ENCODE assay signal across 8 cellular contexts in genomic region chr20:25852968-25853717, GRCh38.
DNase-seq lines count a peak whose midpoint lies in the region; ATAC-seq, FAIRE-seq and TF ChIP-seq lines count a peak whose summit lies in the region.
"Not testable (repeated sequence)": the region's sequence is repeated elsewhere in the genome, so short reads cannot be mapped to it uniquely, and the experiment has no call there.

No MANE protein-coding gene starts in this region.

- not testable (repeated sequence) for H3K36me3 Mint-ChIP-seq in T-cell

- not testable (repeated sequence) for H3K4ac ChIP-seq in mesenchymal stem cell (ENCODE audit: low read depth in 1 of 2, low read length in 2 of 2)

- not testable (repeated sequence) for DNase-seq in A549 (ENCODE audit: low read depth in 1 of 2, low spot score in 1 of 2); T-cell; fibroblast of mammary gland (ENCODE audit: low read depth); mesenchymal stem cell
- DNase-seq in HS-27A (ENCODE audit: low read depth) (peak; percentile 4), ascending aorta (ENCODE audit: low spot score in 2 of 2) (peak; percentile 5 to 59)

- not testable (repeated sequence) for ATAC-seq in A549
- peak; percentile 29 for ATAC-seq in GM18907 (IDR thresholded peaks at IDR 0.05; ENCODE audit: unreplicated experiment)
- peak; percentile 14 to 38 (median 18) for ATAC-seq in T-cell (replicated peaks in 1 of 4)

- not testable (repeated sequence) for H3K23ac ChIP-seq in mesenchymal stem cell (ENCODE audit: low read length in 2 of 2)

- H3K27me3 Mint-ChIP-seq in T-cell: peaks cover 38 to 45% of the 10 kb centered on the region in 2 donors

- not testable (repeated sequence) for H3K18ac ChIP-seq in mesenchymal stem cell (ENCODE audit: low read depth in 1 of 2, low read length in 2 of 2)

- H3K27me3 ChIP-seq in ascending aorta; skeletal muscle tissue (ENCODE audit: control insufficient read depth in 3 of 3, insufficient read depth in 3 of 3, low read length in 3 of 3): not testable (repeated sequence)
- peaks cover 0 to 16% of the 10 kb centered on the region in 2 experiments for H3K27me3 ChIP-seq in mesenchymal stem cell (ENCODE audit: control insufficient read depth in 1 of 2, insufficient read depth in 1 of 2, low read length in 2 of 2)

- 71% methylated on average over 31 of the region's 31 CpGs for WGBS in A549 (ENCODE audit: missing lambda C conversion rate)
- WGBS in mesenchymal stem cell: 79% methylated on average over 24 of the region's 31 CpGs

- H3K4me3 Mint-ChIP-seq in T-cell: peak overlapping the region; percentile 77 to 88 (median 84)

- not testable (repeated sequence) for H3K4me1 ChIP-seq in A549; ascending aorta; mesenchymal stem cell (ENCODE audit: control insufficient read depth, insufficient read depth, low read depth, low read length)
- peaks cover 3 to 25% (median 9%) of the 10 kb centered on the region in 3 donors for H3K4me1 ChIP-seq in skeletal muscle tissue (ENCODE audit: control insufficient read depth in 3 of 3, insufficient read depth in 3 of 3, low read length in 3 of 3)

- H3K27ac ChIP-seq in A549: peak overlapping the region; percentile 70 to 91
- peak overlapping the region; percentile 73 for H3K27ac ChIP-seq in ascending aorta
- H3K27ac ChIP-seq in mesenchymal stem cell (ENCODE audit: low read length, poor library complexity, severe bottlenecking): not testable (repeated sequence)
- H3K27ac ChIP-seq in skeletal muscle tissue (ENCODE audit: low read depth, low read length): peak overlapping the region; percentile 64

- not testable (repeated sequence) for H4K91ac ChIP-seq in mesenchymal stem cell (ENCODE audit: low read length)

- CTCF ChIA-PET in A549 (lab: Yijun Ruan, JAX); T-cell (lab: Charles Lee): not testable (repeated sequence)

- H3K4me1 Mint-ChIP-seq in T-cell: peaks cover 13 to 24% (median 23%) of the 10 kb centered on the region in 3 donors

- not testable (repeated sequence) for TF ChIP-seq RAD21 in A549 (conservative IDR thresholded peaks at IDR 0.05 in 1 of 2, IDR thresholded peaks at IDR 0.05 in 1 of 2)

- peaks cover 36% of the 10 kb centered on the region for H3K9me3 ChIP-seq in A549
- H3K9me3 ChIP-seq in ascending aorta; mesenchymal stem cell (ENCODE audit: control insufficient read depth, low read length); skeletal muscle tissue (ENCODE audit: control insufficient read depth in 3 of 3, low read length in 3 of 3): not testable (repeated sequence)

- not testable (repeated sequence) for TF ChIP-seq EP300 in A549 (IDR thresholded peaks at IDR 0.05)

- TF ChIP-seq POLR2A in A549 (IDR thresholded peaks at IDR 0.05; ENCODE audit: low read length): not testable (repeated sequence)

- peak overlapping the region in 1 of 2 donors; percentile 15 for H3K27ac Mint-ChIP-seq in T-cell

- not testable (repeated sequence) for H2AK5ac ChIP-seq in mesenchymal stem cell (ENCODE audit: low read length, severe bottlenecking)

- H3K9me3 Mint-ChIP-seq in T-cell: not testable (repeated sequence)

- intact Hi-C loops in ascending aorta (cut with DNase I): not testable (repeated sequence)

- H2BK120ac ChIP-seq in mesenchymal stem cell (ENCODE audit: low read depth, low read length): not testable (repeated sequence)

- H3K4me3 ChIP-seq in A549 (peak overlapping the region; percentile 48), ascending aorta (peak overlapping the region; percentile 69 to 76), fibroblast of mammary gland (ENCODE audit: control insufficient read depth, low read depth, low read length) (peak overlapping the region; percentile 59), mesenchymal stem cell (ENCODE audit: insufficient read depth in 1 of 2, low read depth in 1 of 2, low read length in 2 of 2) (peak overlapping the region in 1 of 2 experiments; percentile 76), skeletal muscle tissue (ENCODE audit: low read length in 3 of 3) (peak overlapping the region; percentile 79 to 88 (median 86))

- not testable (repeated sequence) for H3K14ac ChIP-seq in mesenchymal stem cell (ENCODE audit: low read length in 2 of 2)

- POLR2A ChIA-PET in A549 (lab: Yijun Ruan, JAX); T-cell (lab: Charles Lee): not testable (repeated sequence)

- H3K79me1 ChIP-seq in mesenchymal stem cell (replicated peaks; ENCODE audit: low read length, poor library complexity, severe bottlenecking): not testable (repeated sequence)

- H2BK15ac ChIP-seq in mesenchymal stem cell (ENCODE audit: low read depth, poor library complexity, severe bottlenecking): not testable (repeated sequence)

- not testable (repeated sequence) for H4K8ac ChIP-seq in mesenchymal stem cell (ENCODE audit: low read length)

- H3K9ac ChIP-seq in mesenchymal stem cell (ENCODE audit: low read length): peak overlapping the region; percentile 82
- H3K9ac ChIP-seq in skeletal muscle tissue (ENCODE audit: low read depth in 1 of 3, low read length in 3 of 3): peak overlapping the region; percentile 80 to 89 (median 86)

- H2BK12ac ChIP-seq in mesenchymal stem cell (ENCODE audit: low read length in 2 of 2): not testable (repeated sequence)

- H2BK5ac ChIP-seq in mesenchymal stem cell (ENCODE audit: low read depth, low read length, poor library complexity, severe bottlenecking): not testable (repeated sequence)

- H3K4me2 ChIP-seq in A549: peak overlapping the region; percentile 65
- not testable (repeated sequence) for H3K4me2 ChIP-seq in mesenchymal stem cell (ENCODE audit: low read length, poor library complexity, severe bottlenecking)

- peak overlapping the region; percentile 27 for H2AFZ ChIP-seq in mesenchymal stem cell (ENCODE audit: low read depth, low read length)

- not testable (repeated sequence) for TF ChIP-seq CTCF in A549 (IDR thresholded peaks at IDR 0.05); ascending aorta (IDR thresholded peaks at IDR 0.05); fibroblast of mammary gland (conservative IDR thresholded peaks at IDR 0.05; ENCODE audit: control insufficient read depth, insufficient read depth, low read depth, low read length)

- not testable (repeated sequence) for FAIRE-seq in A549 (lab: Jason Lieb, UNC)

- not testable (repeated sequence) for H3K36me3 ChIP-seq in ascending aorta; mesenchymal stem cell (ENCODE audit: control insufficient read depth in 1 of 2, insufficient read depth in 2 of 2, low read depth in 1 of 2, low read length in 2 of 2); skeletal muscle tissue (ENCODE audit: control insufficient read depth in 3 of 3, insufficient read depth in 3 of 3, low read length in 3 of 3)
